Comparison of ENCODE assay signal across 17 cellular contexts in the genomic region with DNA sequence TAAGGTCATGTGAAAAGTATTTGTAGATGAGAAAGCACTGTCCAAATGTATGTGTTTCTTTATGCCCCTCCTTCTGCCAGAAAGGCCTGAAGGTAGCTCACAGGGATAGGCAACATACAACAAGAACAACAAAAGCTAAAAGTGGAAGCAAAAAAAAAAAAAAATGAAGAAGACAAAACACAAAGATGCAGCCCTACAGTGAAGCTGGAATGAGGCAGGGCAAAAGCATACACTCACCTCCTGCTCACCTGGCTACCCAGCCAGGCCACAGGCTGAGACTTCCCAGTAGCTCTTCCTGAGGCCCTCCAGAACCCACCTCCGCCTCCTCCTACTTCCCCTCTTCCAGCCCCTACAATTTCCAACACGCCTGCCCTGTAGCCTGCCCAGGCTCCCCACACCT. TPM values are rescaled to one million over a fixed set of nuclear protein-coding genes. Genes with fewer than 3 reads are reported as not detected.
"Had no signal": no experiment of that assay in that cellular context is flagged by ENCODE, and none has a peak within 500 bp of the region (broad histone marks: within the 10 kb centered on the region; RNA-seq: fewer than 3 reads in every experiment).

No MANE protein-coding gene starts in this region.

- ATAC-seq: activated CD4-positive, CD25-positive, alpha-beta regulatory T cell treated with anti-CD3 and anti-CD28 coated beads, Interleukin-2, amount 50 U/mL, for 24 hours; activated naive CD4-positive, alpha-beta T cell treated with anti-CD3 and anti-CD28 coated beads, Interleukin-2, amount 50 U/mL, for 72 hours; natural killer cell; right cardiac atrium; stimulated activated naive B cell treated with anti-CD40 and anti-IgM and Interleukin-4, amounts not matched to agents 10 μg/mL and 1 μg/mL and 100 μg/mL, for 72 hours had no signal

- H3K36me3 Mint-ChIP-seq: activated naive CD4-positive, alpha-beta T cell treated with anti-CD3 and anti-CD28 coated beads, Interleukin-2, amount 50 U/mL, for 72 hours; brain; natural killer cell had no signal

- H3K27me3 Mint-ChIP-seq: stimulated activated naive B cell treated with anti-CD40 and anti-IgM and Interleukin-4, amounts not matched to agents 10 μg/mL and 1 μg/mL and 100 μg/mL, for 72 hours had no signal

- H3K4me1 Mint-ChIP-seq: natural killer cell had no signal

- H3K4me3 ChIP-seq: dorsolateral prefrontal cortex, lower lobe of right lung had no signal

- H3K36me3 ChIP-seq: lower lobe of right lung had no signal

- H3K4me1 ChIP-seq: lower lobe of right lung had no signal

- H3K9me3 ChIP-seq: lower lobe of right lung had no signal

- H3K9me3 Mint-ChIP-seq: activated naive CD4-positive, alpha-beta T cell treated with anti-CD3 and anti-CD28 coated beads, Interleukin-2, amount 50 U/mL, for 72 hours; brain; natural killer cell; stimulated activated naive B cell treated with anti-CD40 and anti-IgM and Interleukin-4, amounts not matched to agents 10 μg/mL and 1 μg/mL and 100 μg/mL, for 72 hours; T-helper 2 cell treated with Interferon-gamma antibody and Interleukin-4, amounts not matched to agents 5 μg/mL and 100 μg/mL, for 36 hours had no signal

- H3K27ac ChIP-seq: lower lobe of right lung had no signal

- H3K27me3 ChIP-seq: dorsolateral prefrontal cortex had no signal

- DNase-seq: activated effector memory CD4-positive, alpha-beta T cell treated with Interleukin-2 at 50 U/mL for 16 hours; activated T-cell treated with anti-CD3 and anti-CD28 coated beads, Interleukin-2, amount 50 U/mL, for 1 hour; amniotic stem cell; hippocampal formation; lower lobe of right lung; natural killer cell; right cardiac atrium; stimulated activated naive B cell treated with anti-CD40 and anti-IgM and Interleukin-4, amounts not matched to agents 10 μg/mL and 1 μg/mL and 100 μg/mL, for 72 hours; substantia nigra; SW 1271; trophoblast cell had no signal

- H3K4me3 Mint-ChIP-seq: natural killer cell; stimulated activated naive B cell treated with anti-CD40 and anti-IgM and Interleukin-4, amounts not matched to agents 10 μg/mL and 1 μg/mL and 100 μg/mL, for 72 hours; T-helper 2 cell treated with Interferon-gamma antibody and Interleukin-4, amounts not matched to agents 5 μg/mL and 100 μg/mL, for 36 hours had no signal

- H3K27ac Mint-ChIP-seq: natural killer cell; stimulated activated naive B cell treated with anti-CD40 and anti-IgM and Interleukin-4, amounts not matched to agents 10 μg/mL and 1 μg/mL and 100 μg/mL, for 72 hours; T-helper 2 cell treated with Interferon-gamma antibody and Interleukin-4, amounts not matched to agents 5 μg/mL and 100 μg/mL, for 36 hours had no signal

RNA-seq across cellular contexts. Expression of a gene that starts 5.7 kb away (rescaled TPM):
- total RNA-seq: activated naive CD4-positive, alpha-beta T cell treated with anti-CD3 and anti-CD28 coated beads, Interleukin-2, amount 50 U/mL, for 72 hours; dorsolateral prefrontal cortex; lower lobe of right lung; natural killer cell; posterior vena cava; right cardiac atrium had no signal
- polyA plus RNA-seq: right cardiac atrium had no signal

RNA-seq across cellular contexts. Expression of a gene that starts 16.4 kb away (rescaled TPM):
- total RNA-seq: activated naive CD4-positive, alpha-beta T cell treated with anti-CD3 and anti-CD28 coated beads, Interleukin-2, amount 50 U/mL, for 72 hours; dorsolateral prefrontal cortex; natural killer cell had no signal
